1 cellular context compared by ENCODE assay signal in the genomic region with DNA sequence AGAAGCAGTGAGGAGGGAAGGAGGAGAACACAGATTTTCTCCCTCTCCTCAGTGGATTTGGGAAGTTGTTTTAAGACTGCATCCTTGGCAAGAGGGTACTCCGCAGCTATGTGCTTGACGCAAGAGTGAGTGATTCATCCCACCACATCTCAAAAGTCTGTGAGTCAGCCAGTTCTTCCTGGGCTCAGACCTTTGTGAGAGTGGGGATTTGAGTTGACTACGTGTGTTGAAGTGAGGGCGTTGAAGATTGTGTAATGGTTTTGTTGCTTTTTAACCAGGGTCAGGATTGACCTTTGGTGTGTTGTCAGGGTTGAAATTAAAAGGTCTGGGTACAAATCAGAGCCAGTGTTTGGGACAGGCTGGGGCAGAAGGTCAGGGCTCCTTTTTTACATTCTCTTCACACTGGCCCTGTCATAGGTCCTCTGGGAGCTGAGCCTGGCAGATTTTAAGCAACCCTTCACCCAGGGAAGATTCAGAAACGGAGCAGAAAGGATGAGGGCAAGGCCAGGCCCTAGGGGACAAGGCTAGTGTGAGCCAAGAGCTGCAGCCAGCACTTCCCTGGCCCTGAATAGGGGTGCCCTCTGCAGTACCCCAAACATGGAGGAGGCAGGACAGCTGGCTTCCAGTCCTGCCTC.
A peak's percentile ranks its signal among the peaks of the same experiment; 100 is the strongest.
TF ChIP-seq lines count a peak whose summit lies in the region.

No MANE protein-coding gene starts in this region.

TF ChIP-seq in K562, 482 proteins besides CTCF, POLR2A, EP300 and RAD21 (continued from another document):
- TF ChIP-seq ZFX (CRISPR knock-in tag; IDR thresholded peaks at IDR 0.05): no peak
- TF ChIP-seq ZNF184 (CRISPR knock-in tag; IDR thresholded peaks at IDR 0.05): no peak
- 0 out of 2 replicates have a peak, but pooled peaks have one; percentile 27 for TF ChIP-seq CTBP1 (IDR thresholded peaks at IDR 0.05; ENCODE audit: borderline replicate concordance)
- TF ChIP-seq ZNF699 (CRISPR knock-in tag; IDR thresholded peaks at IDR 0.05; ENCODE audit: insufficient replicate concordance): no peak
- TF ChIP-seq SMARCC2 (IDR thresholded peaks at IDR 0.05; ENCODE audit: low read depth): 0 out of 2 replicates have a peak, but pooled peaks have one; percentile 52
- no peak for TF ChIP-seq ZBTB43 (CRISPR knock-in tag; IDR thresholded peaks at IDR 0.05)
- no peak for TF ChIP-seq SRSF3 (IDR thresholded peaks at IDR 0.05; ENCODE audit: insufficient read depth, low read length)
- TF ChIP-seq, protein P1, sequence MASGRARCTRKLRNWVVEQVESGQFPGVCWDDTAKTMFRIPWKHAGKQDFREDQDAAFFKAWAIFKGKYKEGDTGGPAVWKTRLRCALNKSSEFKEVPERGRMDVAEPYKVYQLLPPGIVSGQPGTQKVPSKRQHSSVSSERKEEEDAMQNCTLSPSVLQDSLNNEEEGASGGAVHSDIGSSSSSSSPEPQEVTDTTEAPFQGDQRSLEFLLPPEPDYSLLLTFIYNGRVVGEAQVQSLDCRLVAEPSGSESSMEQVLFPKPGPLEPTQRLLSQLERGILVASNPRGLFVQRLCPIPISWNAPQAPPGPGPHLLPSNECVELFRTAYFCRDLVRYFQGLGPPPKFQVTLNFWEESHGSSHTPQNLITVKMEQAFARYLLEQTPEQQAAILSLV (tag; IDR thresholded peaks at IDR 0.05): 0 out of 2 replicates have a peak, but pooled peaks have one; percentile 5
- no peak for TF ChIP-seq EZH2 (IDR thresholded peaks at IDR 0.05; ENCODE audit: borderline replicate concordance, low read depth, low read length)
- TF ChIP-seq FUS (optimal IDR thresholded peaks at IDR 0.05; ENCODE audit: low read depth, low read length): no peak
- TF ChIP-seq, protein P2, sequence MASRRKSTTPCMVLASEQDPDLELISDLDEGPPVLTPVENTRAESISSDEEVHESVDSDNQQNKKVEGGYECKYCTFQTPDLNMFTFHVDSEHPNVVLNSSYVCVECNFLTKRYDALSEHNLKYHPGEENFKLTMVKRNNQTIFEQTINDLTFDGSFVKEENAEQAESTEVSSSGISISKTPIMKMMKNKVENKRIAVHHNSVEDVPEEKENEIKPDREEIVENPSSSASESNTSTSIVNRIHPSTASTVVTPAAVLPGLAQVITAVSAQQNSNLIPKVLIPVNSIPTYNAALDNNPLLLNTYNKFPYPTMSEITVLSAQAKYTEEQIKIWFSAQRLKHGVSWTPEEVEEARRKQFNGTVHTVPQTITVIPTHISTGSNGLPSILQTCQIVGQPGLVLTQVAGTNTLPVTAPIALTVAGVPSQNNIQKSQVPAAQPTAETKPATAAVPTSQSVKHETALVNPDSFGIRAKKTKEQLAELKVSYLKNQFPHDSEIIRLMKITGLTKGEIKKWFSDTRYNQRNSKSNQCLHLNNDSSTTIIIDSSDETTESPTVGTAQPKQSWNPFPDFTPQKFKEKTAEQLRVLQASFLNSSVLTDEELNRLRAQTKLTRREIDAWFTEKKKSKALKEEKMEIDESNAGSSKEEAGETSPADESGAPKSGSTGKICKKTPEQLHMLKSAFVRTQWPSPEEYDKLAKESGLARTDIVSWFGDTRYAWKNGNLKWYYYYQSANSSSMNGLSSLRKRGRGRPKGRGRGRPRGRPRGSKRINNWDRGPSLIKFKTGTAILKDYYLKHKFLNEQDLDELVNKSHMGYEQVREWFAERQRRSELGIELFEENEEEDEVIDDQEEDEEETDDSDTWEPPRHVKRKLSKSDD (conservative IDR thresholded peaks at IDR 0.05; ENCODE audit: low read length): no peak
- TF ChIP-seq CREM (IDR thresholded peaks at IDR 0.05; ENCODE audit: low read depth): peak; percentile 36; the same call in 1 of the 2 replicates
- no peak for TF ChIP-seq ESRRA (IDR thresholded peaks at IDR 0.05; ENCODE audit: borderline replicate concordance, low read depth)
- no peak for TF ChIP-seq NRF1 (conservative IDR thresholded peaks at IDR 0.05 in 1 of 2, IDR thresholded peaks at IDR 0.05 in 1 of 2)
- TF ChIP-seq CBX2 (IDR thresholded peaks at IDR 0.05; ENCODE audit: insufficient read depth, low read length, poor library complexity, severe bottlenecking): no peak
- TF ChIP-seq, protein P3, sequence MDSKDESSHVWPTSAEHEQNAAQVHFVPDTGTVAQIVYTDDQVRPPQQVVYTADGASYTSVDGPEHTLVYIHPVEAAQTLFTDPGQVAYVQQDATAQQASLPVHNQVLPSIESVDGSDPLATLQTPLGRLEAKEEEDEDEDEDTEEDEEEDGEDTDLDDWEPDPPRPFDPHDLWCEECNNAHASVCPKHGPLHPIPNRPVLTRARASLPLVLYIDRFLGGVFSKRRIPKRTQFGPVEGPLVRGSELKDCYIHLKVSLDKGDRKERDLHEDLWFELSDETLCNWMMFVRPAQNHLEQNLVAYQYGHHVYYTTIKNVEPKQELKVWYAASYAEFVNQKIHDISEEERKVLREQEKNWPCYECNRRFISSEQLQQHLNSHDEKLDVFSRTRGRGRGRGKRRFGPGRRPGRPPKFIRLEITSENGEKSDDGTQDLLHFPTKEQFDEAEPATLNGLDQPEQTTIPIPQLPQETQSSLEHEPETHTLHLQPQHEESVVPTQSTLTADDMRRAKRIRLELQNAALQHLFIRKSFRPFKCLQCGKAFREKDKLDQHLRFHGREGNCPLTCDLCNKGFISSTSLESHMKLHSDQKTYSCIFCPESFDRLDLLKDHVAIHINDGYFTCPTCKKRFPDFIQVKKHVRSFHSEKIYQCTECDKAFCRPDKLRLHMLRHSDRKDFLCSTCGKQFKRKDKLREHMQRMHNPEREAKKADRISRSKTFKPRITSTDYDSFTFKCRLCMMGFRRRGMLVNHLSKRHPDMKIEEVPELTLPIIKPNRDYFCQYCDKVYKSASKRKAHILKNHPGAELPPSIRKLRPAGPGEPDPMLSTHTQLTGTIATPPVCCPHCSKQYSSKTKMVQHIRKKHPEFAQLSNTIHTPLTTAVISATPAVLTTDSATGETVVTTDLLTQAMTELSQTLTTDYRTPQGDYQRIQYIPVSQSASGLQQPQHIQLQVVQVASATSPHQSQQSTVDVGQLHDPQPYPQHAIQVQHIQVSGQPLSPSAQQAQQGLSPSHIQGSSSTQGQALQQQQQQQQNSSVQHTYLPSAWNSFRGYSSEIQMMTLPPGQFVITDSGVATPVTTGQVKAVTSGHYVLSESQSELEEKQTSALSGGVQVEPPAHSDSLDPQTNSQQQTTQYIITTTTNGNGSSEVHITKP (IDR thresholded peaks at IDR 0.05; ENCODE audit: partially characterized antibody): no peak
TF ChIP-seq in K562: peak in this region for 23.
